In genomic region chr4:155984398-155984797, GRCh38 we compare ENCODE assay signal across 21 cellular contexts.
"Had no signal": no experiment of that assay in that cellular context is flagged by ENCODE, and none has a peak within 500 bp of the region (broad histone marks: within the 10 kb centered on the region; RNA-seq: fewer than 3 reads in every experiment).

No MANE protein-coding gene starts in this region.

- H3K27me3 ChIP-seq: colonic mucosa, esophagus squamous epithelium, gastrocnemius medialis, left lung had no signal

- H3K36me3 ChIP-seq: colonic mucosa, esophagus squamous epithelium, gastrocnemius medialis, heart right ventricle, left lung, lower lobe of right lung had no signal

- H3K4me3 ChIP-seq: colonic mucosa, esophagus squamous epithelium, gastrocnemius medialis, heart right ventricle, left lung, lower lobe of right lung, mucosa of descending colon had no signal

- DNase-seq: colonic mucosa; cortex of kidney; effector CD4-positive, alpha-beta T cell; effector memory CD4-positive, alpha-beta T cell; erythroblast; esophagus squamous epithelium; foreskin fibroblast; foreskin melanocyte; gastrocnemius medialis; glutamatergic neuron; head of caudate nucleus; heart right ventricle; hippocampal formation; left cardiac atrium; left lung; left ventricle myocardium superior; lower lobe of right lung; mesenchymal stem cell; mucosa of descending colon; naive B cell had no signal

- H3K27ac ChIP-seq: colonic mucosa, epithelial cell of prostate, esophagus squamous epithelium, gastrocnemius medialis, heart right ventricle, left lung, lower lobe of right lung had no signal

- H3K9me3 ChIP-seq: colonic mucosa, esophagus squamous epithelium, gastrocnemius medialis, left lung, lower lobe of right lung, mucosa of descending colon had no signal
